In the genomic region with DNA sequence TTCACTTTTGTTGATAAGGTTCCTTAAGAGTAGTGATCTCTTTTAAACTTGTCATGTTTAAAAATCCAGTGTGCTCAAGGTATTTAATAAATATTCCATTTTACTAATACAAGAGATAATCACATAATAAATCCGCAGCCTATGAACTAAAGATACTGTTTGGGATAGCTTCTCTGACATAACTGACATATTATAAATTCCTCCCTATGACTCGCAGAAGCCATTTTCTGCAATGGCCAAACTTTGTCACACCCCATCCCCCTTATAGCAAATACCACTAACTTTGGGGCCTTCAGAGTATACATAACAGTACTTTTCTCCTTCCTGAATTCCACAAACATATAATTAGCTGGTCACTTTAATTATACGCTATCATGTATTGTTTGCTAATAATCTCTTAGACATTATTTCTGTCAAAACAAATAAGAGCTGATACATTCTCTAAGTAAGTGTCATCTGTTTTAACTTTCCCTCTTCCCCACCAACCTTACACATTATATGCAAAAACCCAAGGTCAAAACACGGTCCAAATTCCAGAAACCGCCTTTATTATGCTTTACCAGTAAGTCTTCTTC, we compare ENCODE assay signal across 8 cellular contexts. TPM values are rescaled to one million over a fixed set of nuclear protein-coding genes. Genes with fewer than 3 reads are reported as not detected.
DNase-seq lines count a peak whose midpoint lies in the region; ATAC-seq, FAIRE-seq and TF ChIP-seq lines count a peak whose summit lies in the region.

No MANE protein-coding gene starts in this region.

- CTCF ChIA-PET in activated CD4-positive, alpha-beta T cell treated with anti-CD3 and anti-CD28 coated beads, Interleukin-2, amount 10 ng/mL, durations not matched to agents 7 days and 5 days (lab: Charles Lee) = no interaction called here

- WGBS in small intestine, 3 donors = 25 to 47% (median 29%) methylated on average over 5 of the region's 5 CpGs

- H3K4me1 Mint-ChIP-seq in activated CD4-positive, alpha-beta T cell treated with anti-CD3 and anti-CD28 coated beads, Interleukin-2, amount 10 ng/mL, durations not matched to agents 7 days and 5 days = peaks cover 45% of the 10 kb centered on the region

- no peaks in the 10 kb centered on the region for H3K36me3 ChIP-seq in SK-N-MC (ENCODE audit: insufficient read depth, low read length)
- H3K36me3 ChIP-seq in small intestine (ENCODE audit: control insufficient read depth in 2 of 2, insufficient read depth in 2 of 2, low read length in 2 of 2) = no peaks in the 10 kb centered on the region

- TF ChIP-seq CTCF in foreskin keratinocyte (conservative IDR thresholded peaks at IDR 0.05) = no peak

- H3K4me1 ChIP-seq in foreskin keratinocyte = peaks cover 8% of the 10 kb centered on the region
- H3K4me1 ChIP-seq in small intestine (ENCODE audit: control insufficient read depth in 2 of 2, insufficient read depth in 1 of 2, low read depth in 1 of 2, low read length in 1 of 2) = no peaks in the 10 kb centered on the region

- no peak for DNase-seq in activated CD4-positive, alpha-beta T cell treated with anti-CD3 and anti-CD28 coated beads, Interleukin-2, amount 10 ng/mL, durations not matched to agents 7 days and 5 days
- DNase-seq in activated CD4-positive, alpha-beta T cell treated with anti-CD3 and anti-CD28 coated beads for 48 hours = no peak
- DNase-seq in SK-N-MC (ENCODE audit: low read depth, low spot score) = peak; percentile 2
- peak in 1 of 2 donors; percentile 3 for DNase-seq in foreskin keratinocyte
- peak; percentile 19 for DNase-seq in small intestine
- DNase-seq in activated CD4-positive, alpha-beta T cell treated with anti-CD3 and anti-CD28 coated beads, Interleukin-2, amount 50 U/mL, for 4 hours = no peak

- H3K27me3 ChIP-seq in foreskin keratinocyte (no peaks in the 10 kb centered on the region), small intestine (ENCODE audit: control insufficient read depth in 2 of 2, insufficient read depth in 2 of 2, low read length in 2 of 2) (no peaks in the 10 kb centered on the region)

- no peak for FAIRE-seq in small intestine (lab: Jason Lieb, UNC)

- peak overlapping the region; percentile 97 for H3K4me3 Mint-ChIP-seq in activated CD4-positive, alpha-beta T cell treated with anti-CD3 and anti-CD28 coated beads, Interleukin-2, amount 10 ng/mL, durations not matched to agents 7 days and 5 days

- H3K9me3 Mint-ChIP-seq in activated CD4-positive, alpha-beta T cell treated with anti-CD3 and anti-CD28 coated beads, Interleukin-2, amount 10 ng/mL, durations not matched to agents 7 days and 5 days = no peaks in the 10 kb centered on the region

- peak overlapping the region; percentile 100 for H3K27ac Mint-ChIP-seq in activated CD4-positive, alpha-beta T cell treated with anti-CD3 and anti-CD28 coated beads, Interleukin-2, amount 10 ng/mL, durations not matched to agents 7 days and 5 days

- peak overlapping the region; percentile 94 for H3K9ac ChIP-seq in SK-N-MC (ENCODE audit: insufficient read length)

- H3K27me3 Mint-ChIP-seq in activated CD4-positive, alpha-beta T cell treated with anti-CD3 and anti-CD28 coated beads, Interleukin-2, amount 10 ng/mL, durations not matched to agents 7 days and 5 days = no peaks in the 10 kb centered on the region

- ATAC-seq in foreskin keratinocyte (no peak), HG02571 (IDR thresholded peaks at IDR 0.05; ENCODE audit: unreplicated experiment) (no peak), HG03159 (IDR thresholded peaks at IDR 0.05; ENCODE audit: unreplicated experiment) (no peak)

- POLR2A ChIA-PET in activated CD4-positive, alpha-beta T cell treated with anti-CD3 and anti-CD28 coated beads, Interleukin-2, amount 10 ng/mL, durations not matched to agents 7 days and 5 days (lab: Charles Lee) = no interaction called here

- H3K4me3 ChIP-seq in SK-N-MC = peak overlapping the region; percentile 91
- peak overlapping the region in 1 of 2 donors; percentile 96 for H3K4me3 ChIP-seq in small intestine (ENCODE audit: low read depth in 1 of 2, low read length in 2 of 2)

- H3K36me3 Mint-ChIP-seq in activated CD4-positive, alpha-beta T cell treated with anti-CD3 and anti-CD28 coated beads, Interleukin-2, amount 10 ng/mL, durations not matched to agents 7 days and 5 days (ENCODE audit: low read depth) = peaks cover 11% of the 10 kb centered on the region

- H3K9me3 ChIP-seq in SK-N-MC (ENCODE audit: low read depth, low read length) = no peaks in the 10 kb centered on the region
- H3K9me3 ChIP-seq in small intestine (ENCODE audit: control insufficient read depth, low read depth) = no peaks in the 10 kb centered on the region

- H3K27ac ChIP-seq in SK-N-MC = peak overlapping the region; percentile 96
- peak overlapping the region; percentile 58 for H3K27ac ChIP-seq in foreskin keratinocyte
- H3K27ac ChIP-seq in small intestine (ENCODE audit: low read depth in 1 of 2, low read length in 1 of 2) = no peak overlapping the region

RNA-seq across cellular contexts. Expression of gene TMEM267, which starts 1.1 kb away (rescaled TPM):
- total RNA-seq in activated CD4-positive, alpha-beta T cell treated with anti-CD3 and anti-CD28 coated beads, Interleukin-2, amount 10 ng/mL, durations not matched to agents 7 days and 5 days = 10 to 100 TPM; 14.5 to 16.4 TPM
- total RNA-seq in foreskin keratinocyte = 10.8 and 12.4 TPM in 2 replicates
- polyA plus RNA-seq in foreskin keratinocyte = 6.0 and 7.4 TPM in 2 replicates
- 1 to 10 TPM; 2.7 to 8.0 (median 3.0) TPM for polyA plus RNA-seq in small intestine

RNA-seq across cellular contexts. Expression of gene C5orf34, which starts 32.4 kb away (rescaled TPM):
- 10 to 100 TPM; 10.7 to 11.0 TPM for total RNA-seq in activated CD4-positive, alpha-beta T cell treated with anti-CD3 and anti-CD28 coated beads, Interleukin-2, amount 10 ng/mL, durations not matched to agents 7 days and 5 days
- total RNA-seq in foreskin keratinocyte = 5.4 and 6.4 TPM in 2 replicates
- 2.3 and 4.3 TPM in 2 replicates for polyA plus RNA-seq in foreskin keratinocyte
- polyA plus RNA-seq in small intestine = 1 to 10 TPM in 1 of 3 donors, under 1 TPM in 1, not detected in 1; 0.22 to 2.1 TPM

Comparison
In these comparisons a context has a peak if more than half of its experiments do, and no peak if none do; other contexts are left out.
1. DNase-seq: peak in SK-N-MC (single experiment) and small intestine (single experiment); none in activated CD4-positive, alpha-beta T cell treated with anti-CD3 and anti-CD28 coated beads, Interleukin-2, amount 10 ng/mL, durations not matched to agents 7 days and 5 days (single experiment), activated CD4-positive, alpha-beta T cell treated with anti-CD3 and anti-CD28 coated beads for 48 hours (single experiment) and activated CD4-positive, alpha-beta T cell treated with anti-CD3 and anti-CD28 coated beads, Interleukin-2, amount 50 U/mL, for 4 hours (0 of 2).
2. H3K27ac ChIP-seq: peak in SK-N-MC (single experiment) and foreskin keratinocyte (single experiment); none in small intestine (0 of 2).